In genomic region chr4:6746721-6747689, GRCh38 we compare ENCODE assay signal across 1 cellular context.
TF ChIP-seq lines count a peak whose summit lies in the region.

No MANE protein-coding gene starts in this region.

TF ChIP-seq in HepG2, 621 proteins besides CTCF, POLR2A, EP300 and RAD21 (continued from another document and continues in another):
- TF ChIP-seq MTA1 (CRISPR knock-in tag; IDR thresholded peaks at IDR 0.05; ENCODE audit: borderline replicate concordance) (peak; percentile 34; the same call in 1 of the 2 replicates), ZNF512B (CRISPR knock-in tag; IDR thresholded peaks at IDR 0.05; ENCODE audit: borderline replicate concordance) (peak; percentile 79; the same call in 1 of the 2 replicates), MEIS2 (CRISPR knock-in tag; IDR thresholded peaks at IDR 0.05) (no peak), ZNF431 (CRISPR knock-in tag; IDR thresholded peaks at IDR 0.05; ENCODE audit: borderline replicate concordance, low read depth) (0 out of 2 replicates have a peak, but pooled peaks have one; percentile 36), ZNF263 (CRISPR knock-in tag; IDR thresholded peaks at IDR 0.05) (peak; percentile 45; the same call in 1 of the 2 replicates), HES4 (CRISPR knock-in tag; IDR thresholded peaks at IDR 0.05; ENCODE audit: borderline replicate concordance) (no peak), HMGXB3 (CRISPR knock-in tag; IDR thresholded peaks at IDR 0.05; ENCODE audit: borderline replicate concordance) (0 out of 2 replicates have a peak, but pooled peaks have one; percentile 38), ZNF788 (CRISPR knock-in tag; IDR thresholded peaks at IDR 0.05; ENCODE audit: borderline replicate concordance) (peak; percentile 58; the same call in 1 of the 2 replicates), NCOA2 (CRISPR knock-in tag; IDR thresholded peaks at IDR 0.05) (no peak), ZNF574 (CRISPR knock-in tag; IDR thresholded peaks at IDR 0.05) (peak; percentile 25; the same call in 1 of the 2 replicates), TBX2 (CRISPR knock-in tag; IDR thresholded peaks at IDR 0.05; ENCODE audit: borderline replicate concordance) (peak; percentile 28; the same call in 1 of the 2 replicates), ZGPAT (CRISPR knock-in tag; IDR thresholded peaks at IDR 0.05) (0 out of 2 replicates have a peak, but pooled peaks have one; percentile 15), TERF1 (CRISPR knock-in tag; IDR thresholded peaks at IDR 0.05) (no peak), ZFX (CRISPR knock-in tag; IDR thresholded peaks at IDR 0.05; ENCODE audit: low read depth) (peak; percentile 81), THAP11 (CRISPR knock-in tag; IDR thresholded peaks at IDR 0.05) (no peak), UBTF (CRISPR knock-in tag; IDR thresholded peaks at IDR 0.05) (0 out of 2 replicates have a peak, but pooled peaks have one; percentile 20), ZNF337 (CRISPR knock-in tag; IDR thresholded peaks at IDR 0.05; ENCODE audit: borderline replicate concordance, low read depth) (no peak), ELK4 (CRISPR knock-in tag; IDR thresholded peaks at IDR 0.05; ENCODE audit: borderline replicate concordance) (no peak), CHCHD3 (CRISPR knock-in tag; IDR thresholded peaks at IDR 0.05) (no peak), ZNF883 (CRISPR knock-in tag; IDR thresholded peaks at IDR 0.05; ENCODE audit: not compliant biosample characterization) (no peak), NR2C2 (CRISPR knock-in tag; IDR thresholded peaks at IDR 0.05; ENCODE audit: borderline replicate concordance) (0 out of 2 replicates have a peak, but pooled peaks have one; percentile 24), ATRX (CRISPR knock-in tag; IDR thresholded peaks at IDR 0.05; ENCODE audit: borderline replicate concordance) (no peak), ZNF446 (CRISPR knock-in tag; IDR thresholded peaks at IDR 0.05) (no peak), RFXANK (CRISPR knock-in tag; IDR thresholded peaks at IDR 0.05) (no peak), PHF20 (CRISPR knock-in tag; IDR thresholded peaks at IDR 0.05) (no peak), ZFYVE20 (CRISPR knock-in tag; IDR thresholded peaks at IDR 0.05; ENCODE audit: borderline replicate concordance, low read depth) (0 out of 2 replicates have a peak, but pooled peaks have one; percentile 56), TSC22D2 (CRISPR knock-in tag; IDR thresholded peaks at IDR 0.05; ENCODE audit: borderline replicate concordance) (no peak), MYPOP (CRISPR knock-in tag; IDR thresholded peaks at IDR 0.05) (no peak), ZNF546 (CRISPR knock-in tag; conservative IDR thresholded peaks at IDR 0.05) (no peak), BHLHE40 (IDR thresholded peaks at IDR 0.05; ENCODE audit: low read length) (no peak), CC2D1A (CRISPR knock-in tag; IDR thresholded peaks at IDR 0.05) (no peak), SP4 (CRISPR knock-in tag; IDR thresholded peaks at IDR 0.05) (no peak)
- TF ChIP-seq, protein P1, sequence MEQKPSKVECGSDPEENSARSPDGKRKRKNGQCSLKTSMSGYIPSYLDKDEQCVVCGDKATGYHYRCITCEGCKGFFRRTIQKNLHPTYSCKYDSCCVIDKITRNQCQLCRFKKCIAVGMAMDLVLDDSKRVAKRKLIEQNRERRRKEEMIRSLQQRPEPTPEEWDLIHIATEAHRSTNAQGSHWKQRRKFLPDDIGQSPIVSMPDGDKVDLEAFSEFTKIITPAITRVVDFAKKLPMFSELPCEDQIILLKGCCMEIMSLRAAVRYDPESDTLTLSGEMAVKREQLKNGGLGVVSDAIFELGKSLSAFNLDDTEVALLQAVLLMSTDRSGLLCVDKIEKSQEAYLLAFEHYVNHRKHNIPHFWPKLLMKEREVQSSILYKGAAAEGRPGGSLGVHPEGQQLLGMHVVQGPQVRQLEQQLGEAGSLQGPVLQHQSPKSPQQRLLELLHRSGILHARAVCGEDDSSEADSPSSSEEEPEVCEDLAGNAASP (CRISPR knock-in tag; IDR thresholded peaks at IDR 0.05; ENCODE audit: borderline replicate concordance): 0 out of 2 replicates have a peak, but pooled peaks have one; percentile 19
- TF ChIP-seq, protein P2, sequence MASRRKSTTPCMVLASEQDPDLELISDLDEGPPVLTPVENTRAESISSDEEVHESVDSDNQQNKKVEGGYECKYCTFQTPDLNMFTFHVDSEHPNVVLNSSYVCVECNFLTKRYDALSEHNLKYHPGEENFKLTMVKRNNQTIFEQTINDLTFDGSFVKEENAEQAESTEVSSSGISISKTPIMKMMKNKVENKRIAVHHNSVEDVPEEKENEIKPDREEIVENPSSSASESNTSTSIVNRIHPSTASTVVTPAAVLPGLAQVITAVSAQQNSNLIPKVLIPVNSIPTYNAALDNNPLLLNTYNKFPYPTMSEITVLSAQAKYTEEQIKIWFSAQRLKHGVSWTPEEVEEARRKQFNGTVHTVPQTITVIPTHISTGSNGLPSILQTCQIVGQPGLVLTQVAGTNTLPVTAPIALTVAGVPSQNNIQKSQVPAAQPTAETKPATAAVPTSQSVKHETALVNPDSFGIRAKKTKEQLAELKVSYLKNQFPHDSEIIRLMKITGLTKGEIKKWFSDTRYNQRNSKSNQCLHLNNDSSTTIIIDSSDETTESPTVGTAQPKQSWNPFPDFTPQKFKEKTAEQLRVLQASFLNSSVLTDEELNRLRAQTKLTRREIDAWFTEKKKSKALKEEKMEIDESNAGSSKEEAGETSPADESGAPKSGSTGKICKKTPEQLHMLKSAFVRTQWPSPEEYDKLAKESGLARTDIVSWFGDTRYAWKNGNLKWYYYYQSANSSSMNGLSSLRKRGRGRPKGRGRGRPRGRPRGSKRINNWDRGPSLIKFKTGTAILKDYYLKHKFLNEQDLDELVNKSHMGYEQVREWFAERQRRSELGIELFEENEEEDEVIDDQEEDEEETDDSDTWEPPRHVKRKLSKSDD (CRISPR knock-in tag; IDR thresholded peaks at IDR 0.05; ENCODE audit: low read depth): 0 out of 2 replicates have a peak, but pooled peaks have one; percentile 24
